8 cellular contexts compared by ENCODE assay signal in the genomic region with DNA sequence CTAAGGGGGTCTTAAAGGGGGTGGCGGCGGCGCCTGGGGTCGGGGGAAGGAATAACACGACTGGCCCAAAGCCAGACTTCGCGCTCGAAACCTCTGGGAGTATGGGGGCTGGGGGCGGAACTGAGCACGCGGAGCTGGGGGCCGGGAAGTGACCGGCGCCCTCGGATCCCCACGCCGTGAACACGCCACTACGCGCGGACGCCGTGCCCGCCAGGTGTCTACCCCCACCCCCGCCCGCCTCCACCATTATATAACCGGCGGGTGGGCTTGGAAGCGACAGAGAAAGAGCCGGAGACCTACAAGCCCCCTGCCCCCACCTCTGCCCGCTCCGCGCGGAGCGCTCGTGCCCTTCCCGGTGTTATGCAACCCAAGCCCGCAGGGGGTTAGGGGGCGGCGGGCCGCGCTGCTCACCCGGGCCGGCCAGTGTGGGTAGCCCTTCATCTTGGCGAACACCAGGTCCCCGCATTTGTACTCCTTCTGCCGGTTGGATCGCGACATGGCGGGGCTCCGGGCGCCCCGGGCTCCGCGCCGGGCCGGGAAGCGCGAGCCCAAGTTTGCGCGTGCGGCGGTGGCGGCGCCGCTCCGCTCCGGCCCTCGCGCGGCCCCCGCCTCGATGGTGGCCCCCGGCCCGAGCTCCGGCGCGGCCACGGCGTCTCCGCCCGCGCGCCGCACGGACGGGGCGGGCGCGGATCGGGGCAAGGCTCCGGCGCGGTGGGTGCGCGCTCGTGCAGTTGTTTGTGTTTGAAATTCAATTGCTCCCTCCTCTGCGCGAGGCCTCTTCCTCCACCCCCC. TPM values are rescaled to one million over a fixed set of nuclear protein-coding genes. Genes with fewer than 3 reads are reported as not detected.
DNase-seq lines count a peak whose midpoint lies in the region; ATAC-seq and TF ChIP-seq lines count a peak whose summit lies in the region.

A gene (minus strand): TSS at position 744 of the 792 bp plus-strand sequence. CDS start 246 bp downstream, at position 498.

- ATAC-seq in GM18868 (IDR thresholded peaks at IDR 0.05; ENCODE audit: unreplicated experiment) (peak; percentile 9), HG03280 (IDR thresholded peaks at IDR 0.05; ENCODE audit: unreplicated experiment) (peak; percentile 19), left lung (peak; percentile 2)
- peak; percentile 58 for ATAC-seq in stimulated activated memory B cell treated with anti-CD40 and anti-IgM and Interleukin-4, amounts not matched to agents 10 μg/mL and 1 μg/mL and 100 μg/mL, for 72 hours

- POLR2A ChIA-PET in AG04450 (lab: Yijun Ruan, JAX) = interaction anchor here (0.6 to 3.2 kb wide), 7 partner anchors 10 to 108 kb away, joined by 3 to 26 read pairs (median 4); a partner anchor contains a TSS

- H3K9me3 Mint-ChIP-seq in T-helper 1 cell treated with Interleukin-12 subunit alpha and Interleukin-12 subunit beta and Interleukin-4 antibody, amounts not matched to agents 30 μg/mL and 1 μg/mL, for 36 hours = no peaks in the 10 kb centered on the region
- no peaks in the 10 kb centered on the region for H3K9me3 Mint-ChIP-seq in stimulated activated memory B cell treated with anti-CD40 and anti-IgM and Interleukin-4, amounts not matched to agents 10 μg/mL and 1 μg/mL and 100 μg/mL, for 72 hours

- H3K4me3 Mint-ChIP-seq in T-helper 1 cell treated with Interleukin-12 subunit alpha and Interleukin-12 subunit beta and Interleukin-4 antibody, amounts not matched to agents 30 μg/mL and 1 μg/mL, for 36 hours = peak within 1 kb of the TSS; percentile 98
- H3K4me3 Mint-ChIP-seq in stimulated activated memory B cell treated with anti-CD40 and anti-IgM and Interleukin-4, amounts not matched to agents 10 μg/mL and 1 μg/mL and 100 μg/mL, for 72 hours = peak within 1 kb of the TSS; percentile 85

- no peaks in the 10 kb centered on the region for H3K36me3 ChIP-seq in left lung

- peaks cover 5% of the 10 kb centered on the region; the same call in 1 of the 2 replicates for H3K9me3 ChIP-seq in AG04450 (ENCODE audit: control insufficient read depth, insufficient read depth, low read length)
- H3K9me3 ChIP-seq in left lung = no peaks in the 10 kb centered on the region

- H3K27me3 ChIP-seq in AG04450 (ENCODE audit: control insufficient read depth, insufficient read depth, low read length) (no peaks in the 10 kb centered on the region), left lung (no peaks in the 10 kb centered on the region)

- H3K27ac ChIP-seq in AG04450 (ENCODE audit: low read depth, low read length) = peak within 1 kb of the TSS; percentile 77
- H3K27ac ChIP-seq in coronary artery = peak within 1 kb of the TSS; percentile 98 to 99
- H3K27ac ChIP-seq in left lung = peak within 1 kb of the TSS; percentile 98

- TF ChIP-seq CTCF in AG04450 (IDR thresholded peaks at IDR 0.05; ENCODE audit: low read depth, low read length) = no peak
- TF ChIP-seq CTCF in coronary artery (IDR thresholded peaks at IDR 0.05) = no peak
- no peak for TF ChIP-seq CTCF in left lung (IDR thresholded peaks at IDR 0.05)

- DNase-seq in AG04450 (ENCODE audit: low read depth, low spot score) (no peak), coronary artery (ENCODE audit: low spot score) (peak; percentile 79), left lung (peak in 1 of 2 donors; percentile 91), NCI-H2029 (lab: John Stamatoyannopoulos, UW) (no peak)

- H3K4me3 ChIP-seq in AG04450 (ENCODE audit: low read depth, low read length) (peak within 1 kb of the TSS; percentile 94), coronary artery (peak within 1 kb of the TSS; percentile 100), left lung (peak within 1 kb of the TSS; percentile 63 to 97)

- peaks cover 40 to 61% of the 10 kb centered on the region in 2 donors for H3K4me1 ChIP-seq in left lung

- intact Hi-C loops in left lung (cut with DNase I) = no loop called here

- no peaks in the 10 kb centered on the region for H3K27me3 Mint-ChIP-seq in T-helper 1 cell treated with Interleukin-12 subunit alpha and Interleukin-12 subunit beta and Interleukin-4 antibody, amounts not matched to agents 30 μg/mL and 1 μg/mL, for 36 hours (ENCODE audit: low read depth)
- no peaks in the 10 kb centered on the region for H3K27me3 Mint-ChIP-seq in stimulated activated memory B cell treated with anti-CD40 and anti-IgM and Interleukin-4, amounts not matched to agents 10 μg/mL and 1 μg/mL and 100 μg/mL, for 72 hours

- H3K4me1 Mint-ChIP-seq in T-helper 1 cell treated with Interleukin-12 subunit alpha and Interleukin-12 subunit beta and Interleukin-4 antibody, amounts not matched to agents 30 μg/mL and 1 μg/mL, for 36 hours (ENCODE audit: low read depth) = peaks cover 42% of the 10 kb centered on the region
- H3K4me1 Mint-ChIP-seq in stimulated activated memory B cell treated with anti-CD40 and anti-IgM and Interleukin-4, amounts not matched to agents 10 μg/mL and 1 μg/mL and 100 μg/mL, for 72 hours = peaks cover 68% of the 10 kb centered on the region

- peak within 1 kb of the TSS; percentile 93 for H3K27ac Mint-ChIP-seq in T-helper 1 cell treated with Interleukin-12 subunit alpha and Interleukin-12 subunit beta and Interleukin-4 antibody, amounts not matched to agents 30 μg/mL and 1 μg/mL, for 36 hours
- H3K27ac Mint-ChIP-seq in stimulated activated memory B cell treated with anti-CD40 and anti-IgM and Interleukin-4, amounts not matched to agents 10 μg/mL and 1 μg/mL and 100 μg/mL, for 72 hours = peak within 1 kb of the TSS; percentile 93

- CTCF ChIA-PET in AG04450 (lab: Charles Lee) = interaction anchor here (0.7 to 1.9 kb wide), 4 partner anchors 25 to 139 kb away, joined by 3 to 10 read pairs (median 4); no protein-coding TSS in a partner anchor

- H3K36me3 Mint-ChIP-seq in T-helper 1 cell treated with Interleukin-12 subunit alpha and Interleukin-12 subunit beta and Interleukin-4 antibody, amounts not matched to agents 30 μg/mL and 1 μg/mL, for 36 hours (ENCODE audit: low read depth) = peaks cover 9% of the 10 kb centered on the region
- peaks cover 6% of the 10 kb centered on the region for H3K36me3 Mint-ChIP-seq in stimulated activated memory B cell treated with anti-CD40 and anti-IgM and Interleukin-4, amounts not matched to agents 10 μg/mL and 1 μg/mL and 100 μg/mL, for 72 hours

RNA-seq across cellular contexts. Expression of the gene that starts here (rescaled TPM):
- 155 TPM in 2 replicates for polyA plus RNA-seq in AG04450 (2011; rRNA removed)
- 101 and 105 TPM in 2 replicates for polyA minus RNA-seq in AG04450 (2011; rRNA and poly(A)+ RNA removed)
- 100 to 1,000 TPM; 139 to 207 TPM for total RNA-seq in left lung

Comparison
In these comparisons a context has a peak if more than half of its experiments do, and no peak if none do; other contexts are left out.
1. ATAC-seq: peak in every context shown above with its lines; median percentile 58 in stimulated activated memory B cell treated with anti-CD40 and anti-IgM and Interleukin-4, amounts not matched to agents 10 μg/mL and 1 μg/mL and 100 μg/mL, for 72 hours; 19 in HG03280; 9 in GM18868; 2 in left lung.